In genomic region chr2:179551545-179552045, GRCh38 we compare ENCODE assay signal across 20 cellular contexts.
"Had no signal": no experiment of that assay in that cellular context is flagged by ENCODE, and none has a peak within 500 bp of the region (broad histone marks: within the 10 kb centered on the region; RNA-seq: fewer than 3 reads in every experiment).

No MANE protein-coding gene starts in this region.

- H3K27ac ChIP-seq: HL-60, SJSA1, SK-N-MC had no signal

- H3K4me1 ChIP-seq: SJSA1 had no signal

- H3K9me3 ChIP-seq: SJSA1 had no signal

- H3K4me3 ChIP-seq: SJSA1, SK-N-MC had no signal

- DNase-seq: KBM-7, MV-4-11, NCI-H1048, NCI-H1105, NCI-H1417, NCI-H1436 treated with DMSO at 0.1 percent for 48 hours, NCI-H1694, NCI-H1930, NCI-H2081, NCI-H2107, NCI-H2227 treated with DMSO at 0.1 percent for 48 hours, NCI-H524, NCI-H526 treated with DMSO at 0.1 percent for 48 hours, NCI-H774, Right ventricle myocardium superior, RPMI8226, SIG-M5 had no signal

- H3K36me3 ChIP-seq: SJSA1 had no signal

- H3K27me3 ChIP-seq: SJSA1 had no signal
